In genomic region chr14:26170885-26171284, GRCh38 we compare ENCODE assay signal across 8 cellular contexts.
"Had no signal": no experiment of that assay in that cellular context is flagged by ENCODE, and none has a peak within 500 bp of the region (broad histone marks: within the 10 kb centered on the region; RNA-seq: fewer than 3 reads in every experiment).

No MANE protein-coding gene starts in this region.

- DNase-seq: H9, HCEC 1CT, KBM-7 had no signal

- H3K4me3 ChIP-seq: GM23338 had no signal

- FAIRE-seq: H1, H54, HepG2 had no signal

- ATAC-seq: GM23338, HepG2 had no signal

- H3K27ac ChIP-seq: HL-60 had no signal
